1 cellular context compared by ENCODE assay signal in the genomic region with DNA sequence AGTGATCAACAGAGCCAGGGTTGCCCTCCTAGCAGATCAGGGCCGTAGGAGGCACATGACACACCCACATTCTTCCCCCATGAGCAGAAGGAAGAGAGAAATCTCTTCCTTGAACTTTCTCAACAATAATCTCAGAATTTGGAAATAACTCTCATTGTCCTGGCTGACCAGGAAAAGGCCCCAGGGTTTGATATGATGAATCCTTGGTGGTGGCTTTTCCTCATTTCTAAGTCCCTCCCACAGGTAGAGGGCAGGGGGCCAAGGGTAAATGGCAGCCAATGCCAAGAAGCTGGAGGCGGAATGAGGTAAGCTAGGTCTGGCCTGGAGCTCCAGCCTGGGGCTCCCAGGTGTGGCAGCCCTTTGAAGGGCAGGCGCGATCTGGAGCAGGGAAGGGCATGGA.
TF ChIP-seq lines count a peak whose summit lies in the region.

No MANE protein-coding gene starts in this region.

TF ChIP-seq in A549, 52 proteins besides CTCF, POLR2A, EP300 and RAD21 (continued from another document):
- TF ChIP-seq KDM5A (IDR thresholded peaks at IDR 0.05) (no peak), HDAC2 (IDR thresholded peaks at IDR 0.05) (no peak), HOXA7 (CRISPR knock-in tag; IDR thresholded peaks at IDR 0.05) (no peak), SMC3 (IDR thresholded peaks at IDR 0.05) (no peak), MYC (IDR thresholded peaks at IDR 0.05; ENCODE audit: borderline replicate concordance, low read length) (no peak), ZNF302 (CRISPR knock-in tag; IDR thresholded peaks at IDR 0.05) (no peak)
- TF ChIP-seq, protein P1, sequence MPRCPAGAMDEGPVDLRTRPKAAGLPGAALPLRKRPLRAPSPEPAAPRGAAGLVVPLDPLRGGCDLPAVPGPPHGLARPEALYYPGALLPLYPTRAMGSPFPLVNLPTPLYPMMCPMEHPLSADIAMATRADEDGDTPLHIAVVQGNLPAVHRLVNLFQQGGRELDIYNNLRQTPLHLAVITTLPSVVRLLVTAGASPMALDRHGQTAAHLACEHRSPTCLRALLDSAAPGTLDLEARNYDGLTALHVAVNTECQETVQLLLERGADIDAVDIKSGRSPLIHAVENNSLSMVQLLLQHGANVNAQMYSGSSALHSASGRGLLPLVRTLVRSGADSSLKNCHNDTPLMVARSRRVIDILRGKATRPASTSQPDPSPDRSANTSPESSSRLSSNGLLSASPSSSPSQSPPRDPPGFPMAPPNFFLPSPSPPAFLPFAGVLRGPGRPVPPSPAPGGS (IDR thresholded peaks at IDR 0.05), result no peak
